Comparison of ENCODE assay signal across 1 cellular context in genomic region chr16:66830422-66831404, GRCh38.
TF ChIP-seq lines count a peak whose summit lies in the region.

TSS of gene NAE1 (minus strand) at chr16:66830976. CDS start at chr16:66830899, 77 bp downstream.

TF ChIP-seq in GM12878, 131 proteins besides CTCF, POLR2A, EP300 and RAD21 (continued from another document):
- no peak for TF ChIP-seq IKZF2 (IDR thresholded peaks at IDR 0.05)
- TF ChIP-seq CBFB (IDR thresholded peaks at IDR 0.05; ENCODE audit: low read depth), result no peak
- TF ChIP-seq SIX5 (IDR thresholded peaks at IDR 0.05; ENCODE audit: low read depth, low read length, severe bottlenecking), result no peak
- TF ChIP-seq ZNF384 (IDR thresholded peaks at IDR 0.05; ENCODE audit: borderline replicate concordance, low read depth, low read length), result no peak
- TF ChIP-seq PML (IDR thresholded peaks at IDR 0.05; ENCODE audit: low read length), result no peak; the same call in 1 of the 2 replicates
